Comparison of ENCODE assay signal across 37 cellular contexts in the genomic region with DNA sequence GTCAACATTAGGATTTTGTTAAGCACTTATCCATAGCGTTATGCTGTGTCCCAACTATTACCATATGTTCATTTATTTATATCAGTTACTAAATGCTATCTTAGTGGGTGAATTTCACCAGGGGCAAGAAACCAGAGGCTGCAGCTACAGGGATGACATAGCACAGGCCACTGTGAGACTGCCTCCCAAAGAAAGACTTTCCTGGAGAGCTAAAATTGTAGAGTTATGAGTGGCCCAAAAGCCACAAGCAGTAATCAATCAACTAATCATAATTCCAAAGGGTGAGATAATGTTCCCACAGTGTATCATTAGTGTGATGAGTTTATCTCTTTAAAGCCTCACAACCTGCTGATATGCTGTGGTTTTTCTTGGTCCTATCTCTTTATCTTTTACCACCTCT. TPM values are rescaled to one million over a fixed set of nuclear protein-coding genes. Genes with fewer than 3 reads are reported as not detected.
"Had no signal": no experiment of that assay in that cellular context is flagged by ENCODE, and none has a peak within 500 bp of the region (broad histone marks: within the 10 kb centered on the region; RNA-seq: fewer than 3 reads in every experiment).

No MANE protein-coding gene starts in this region.

- ATAC-seq: activated naive CD8-positive, alpha-beta T cell treated with anti-CD3 and anti-CD28 coated beads, Interleukin-2, amount 50 U/mL, for 24 hours; activated T-cell treated with anti-CD3 and anti-CD28 coated beads, Interleukin-2, amount 50 U/mL, for 4 hours; K562; PC-3; T-cell; T-helper 17 cell had no signal

- H3K9me3 ChIP-seq: breast epithelium, SJCRH30 had no signal

- H3K27me3 Mint-ChIP-seq: activated B cell treated with CpG ODN at 0.5 μM for 24 hours; activated naive CD4-positive, alpha-beta T cell treated with anti-CD3 and anti-CD28 coated beads, Interleukin-2, amount 10 ng/mL, durations not matched to agents 7 days and 5 days had no signal

- H3K4me3 Mint-ChIP-seq: activated B cell treated with CpG ODN at 0.5 μM for 24 hours; activated CD4-positive, alpha-beta memory T cell treated with anti-CD3 and anti-CD28 coated beads for 36 hours; activated naive CD4-positive, alpha-beta T cell treated with anti-CD3 and anti-CD28 coated beads, Interleukin-2, amount 10 ng/mL, durations not matched to agents 7 days and 5 days; activated naive CD8-positive, alpha-beta T cell; activated naive CD8-positive, alpha-beta T cell treated with anti-CD3 and anti-CD28 coated beads, Interleukin-2, amount 50 U/mL, for 24 hours; activated T-cell treated with anti-CD3 and anti-CD28 coated beads, Interleukin-2, amount 50 U/mL, for 4 hours; activated T-helper 1 cell treated with anti-CD3 and anti-CD28 coated beads, Interleukin-12 subunit alpha, Interleukin-12 subunit beta, Interleukin-2, Interleukin-4 antibody, amounts not matched to agents 30 ng/mL and 10 ng/mL and 1 ng/mL, durations not matched to agents 14 hours and 24 hours and 36 hours; T-cell; T-helper 17 cell had no signal

- H3K4me3 ChIP-seq: breast epithelium, K562, SJCRH30, SK-N-MC had no signal

- H3K27ac ChIP-seq: breast epithelium, SJCRH30, SK-N-MC, VCaP had no signal

- H3K27ac Mint-ChIP-seq: activated B cell treated with CpG ODN at 0.5 μM for 24 hours; activated CD4-positive, alpha-beta memory T cell treated with anti-CD3 and anti-CD28 coated beads for 36 hours; activated naive CD4-positive, alpha-beta T cell treated with anti-CD3 and anti-CD28 coated beads, Interleukin-2, amount 10 ng/mL, durations not matched to agents 7 days and 5 days; activated naive CD8-positive, alpha-beta T cell; activated naive CD8-positive, alpha-beta T cell treated with anti-CD3 and anti-CD28 coated beads, Interleukin-2, amount 50 U/mL, for 24 hours; activated T-helper 1 cell treated with anti-CD3 and anti-CD28 coated beads, Interleukin-12 subunit alpha, Interleukin-12 subunit beta, Interleukin-2, Interleukin-4 antibody, amounts not matched to agents 30 ng/mL and 10 ng/mL and 1 ng/mL, durations not matched to agents 14 hours and 24 hours and 36 hours; T-cell; T-helper 17 cell had no signal

- H3K9me3 Mint-ChIP-seq: activated B cell treated with CpG ODN at 0.5 μM for 24 hours; activated CD4-positive, alpha-beta memory T cell treated with anti-CD3 and anti-CD28 coated beads for 36 hours; activated naive CD4-positive, alpha-beta T cell treated with anti-CD3 and anti-CD28 coated beads, Interleukin-2, amount 10 ng/mL, durations not matched to agents 7 days and 5 days; activated naive CD8-positive, alpha-beta T cell treated with anti-CD3 and anti-CD28 coated beads, Interleukin-2, amount 50 U/mL, for 24 hours; activated T-cell treated with anti-CD3 and anti-CD28 coated beads, Interleukin-2, amount 50 U/mL, for 4 hours; activated T-helper 1 cell treated with anti-CD3 and anti-CD28 coated beads, Interleukin-12 subunit alpha, Interleukin-12 subunit beta, Interleukin-2, Interleukin-4 antibody, amounts not matched to agents 30 ng/mL and 10 ng/mL and 1 ng/mL, durations not matched to agents 14 hours and 24 hours and 36 hours; T-cell had no signal

- H3K36me3 ChIP-seq: breast epithelium, SJCRH30 had no signal

- H3K4me1 ChIP-seq: breast epithelium had no signal

- FAIRE-seq: K562 had no signal

- DNase-seq: activated B cell treated with CpG ODN at 0.5 μM for 24 hours; activated CD4-positive, alpha-beta memory T cell treated with anti-CD3 and anti-CD28 coated beads for 36 hours; activated CD4-positive, alpha-beta T cell treated with anti-CD3 and anti-CD28 coated beads for 4 hours; activated CD4-positive, alpha-beta T cell treated with anti-CD3 and anti-CD28 coated beads, Interleukin-2, amount 50 U/mL, for 1 hour; activated CD4-positive, CD25-positive, alpha-beta regulatory T cell treated with anti-CD3 and anti-CD28 coated beads, Interleukin-2, amount 50 U/mL, for 72 hours; activated CD8-positive, alpha-beta memory T cell treated with anti-CD3 and anti-CD28 coated beads, Interleukin-2, amount 50 U/mL, for 4 hours; activated gamma-delta T cell treated with Interleukin-2 at 50 U/mL for 16 hours; activated naive CD4-positive, alpha-beta T cell treated with anti-CD3 and anti-CD28 coated beads, Interleukin-2, amount 10 ng/mL, durations not matched to agents 7 days and 5 days; activated naive CD8-positive, alpha-beta T cell treated with anti-CD3 and anti-CD28 coated beads, Interleukin-2, amount 50 U/mL, for 24 hours; activated T-cell treated with anti-CD3 and anti-CD28 coated beads for 4 hours; activated T-cell treated with anti-CD3 and anti-CD28 coated beads, Interleukin-2, amount 50 U/mL, for 4 hours; amniotic stem cell; aorta; caudate nucleus; cerebellar nuclear complex; NCI-H1092 treated with DMSO at 0.1 percent for 48 hours; NCI-H1417; NCI-H146; NCI-H187; NCI-H2029 treated with DMSO at 0.1 percent for 48 hours; NCI-H2107; NCI-H2171; NCI-H446; NCI-H510A treated with DMSO at 0.1 percent for 48 hours; NCI-H526 treated with DMSO at 0.1 percent for 48 hours; NCI-H82; PC-3; SHP77; SJCRH30; T-cell; T-helper 17 cell had no signal

- H3K27me3 ChIP-seq: breast epithelium, SJCRH30 had no signal

- H3K36me3 Mint-ChIP-seq: activated naive CD4-positive, alpha-beta T cell treated with anti-CD3 and anti-CD28 coated beads, Interleukin-2, amount 10 ng/mL, durations not matched to agents 7 days and 5 days had no signal

RNA-seq across cellular contexts. Expression of gene TGFB2, which starts 3.8 kb away (rescaled TPM):
- total RNA-seq: activated CD4-positive, alpha-beta memory T cell treated with anti-CD3 and anti-CD28 coated beads for 36 hours; activated T-cell treated with anti-CD3 and anti-CD28 coated beads, Interleukin-2, amount 50 U/mL, for 4 hours; activated T-helper 1 cell treated with anti-CD3 and anti-CD28 coated beads, Interleukin-12 subunit alpha, Interleukin-12 subunit beta, Interleukin-2, Interleukin-4 antibody, amounts not matched to agents 30 ng/mL and 10 ng/mL and 1 ng/mL, durations not matched to agents 14 hours and 24 hours and 36 hours had no signal
